8 cellular contexts compared by ENCODE assay signal in genomic region chr12:124938606-124939427, GRCh38. TPM values are rescaled to one million over a fixed set of nuclear protein-coding genes. Genes with fewer than 3 reads are reported as not detected.
DNase-seq lines count a peak whose midpoint lies in the region; ATAC-seq, FAIRE-seq and TF ChIP-seq lines count a peak whose summit lies in the region.

No MANE protein-coding gene starts in this region.

- no peak for FAIRE-seq in urothelium cell line (lab: Jason Lieb, UNC)

- POLR2A ChIA-PET in naive thymus-derived CD8-positive, alpha-beta T cell (lab: Charles Lee) = interaction anchor here (0.8 to 13.6 kb wide), 8 partner anchors 8 to 1574 kb away, joined by 3 to 541 read pairs (median 7); partner anchors contain the start of genes BRI3BP, SBNO1 and UBC

- DNase-seq in AG10803 (ENCODE audit: low read depth) (peak; percentile 92), erythroblast (lab: John Stamatoyannopoulos, UW) (no peak), urothelium cell line (ENCODE audit: low spot score) (peak; percentile 42), NCI-H748 treated with DMSO at 0.1 percent for 48 hours (lab: John Stamatoyannopoulos, UW) (no peak)
- DNase-seq in activated CD4-positive, alpha-beta T cell treated with anti-CD3 and anti-CD28 coated beads, Interleukin-2, amount 10 ng/mL, durations not matched to agents 24 days and 14 days = peak; percentile 88
- peak in 6 of 10 donors; percentile 37 to 76 (median 58) for DNase-seq in naive thymus-derived CD8-positive, alpha-beta T cell

- no peaks in the 10 kb centered on the region for H3K9me3 Mint-ChIP-seq in activated CD4-positive, alpha-beta T cell treated with anti-CD3 and anti-CD28 coated beads, Interleukin-2, amount 10 ng/mL, durations not matched to agents 24 days and 14 days
- H3K9me3 Mint-ChIP-seq in naive thymus-derived CD8-positive, alpha-beta T cell = no peaks in the 10 kb centered on the region

- no peaks in the 10 kb centered on the region for H3K27me3 Mint-ChIP-seq in activated CD4-positive, alpha-beta T cell treated with anti-CD3 and anti-CD28 coated beads, Interleukin-2, amount 10 ng/mL, durations not matched to agents 24 days and 14 days
- H3K27me3 Mint-ChIP-seq in naive thymus-derived CD8-positive, alpha-beta T cell = no peaks in the 10 kb centered on the region

- H3K4me3 ChIP-seq in AG10803 (ENCODE audit: low read length) = peak overlapping the region; percentile 32

- no peak overlapping the region for H3K27ac Mint-ChIP-seq in activated CD4-positive, alpha-beta T cell treated with anti-CD3 and anti-CD28 coated beads, Interleukin-2, amount 10 ng/mL, durations not matched to agents 24 days and 14 days
- no peak overlapping the region for H3K27ac Mint-ChIP-seq in naive thymus-derived CD8-positive, alpha-beta T cell

- intact Hi-C loops in activated CD4-positive, alpha-beta T cell treated with anti-CD3 and anti-CD28 coated beads, Interleukin-2, amount 10 ng/mL, durations not matched to agents 24 days and 14 days (cut with micrococcal nuclease) = loop anchor here (1.0 to 2.0 kb wide), 3 partner anchors 12 to 25 kb away; partner anchors contain the start of gene UBC

- ATAC-seq in GM19351 (IDR thresholded peaks at IDR 0.05; ENCODE audit: unreplicated experiment) (peak; percentile 29), HG03442 (IDR thresholded peaks at IDR 0.05; ENCODE audit: unreplicated experiment) (peak; percentile 25)
- ATAC-seq in naive thymus-derived CD8-positive, alpha-beta T cell = peak; percentile 50 to 59

- peak; percentile 67 for TF ChIP-seq POLR2A in erythroblast (IDR thresholded peaks at IDR 0.05; ENCODE audit: low read length)

- peaks cover 17% of the 10 kb centered on the region for H3K4me1 Mint-ChIP-seq in activated CD4-positive, alpha-beta T cell treated with anti-CD3 and anti-CD28 coated beads, Interleukin-2, amount 10 ng/mL, durations not matched to agents 24 days and 14 days
- peaks cover 0 to 10% (median 6%) of the 10 kb centered on the region in 4 donors for H3K4me1 Mint-ChIP-seq in naive thymus-derived CD8-positive, alpha-beta T cell

- H3K36me3 Mint-ChIP-seq in activated CD4-positive, alpha-beta T cell treated with anti-CD3 and anti-CD28 coated beads, Interleukin-2, amount 10 ng/mL, durations not matched to agents 24 days and 14 days (ENCODE audit: low read depth) = peaks cover 11% of the 10 kb centered on the region
- peaks cover 0 to 5% (median 2%) of the 10 kb centered on the region in 3 donors for H3K36me3 Mint-ChIP-seq in naive thymus-derived CD8-positive, alpha-beta T cell

- no peak overlapping the region for H3K4me3 Mint-ChIP-seq in activated CD4-positive, alpha-beta T cell treated with anti-CD3 and anti-CD28 coated beads, Interleukin-2, amount 10 ng/mL, durations not matched to agents 24 days and 14 days
- H3K4me3 Mint-ChIP-seq in naive thymus-derived CD8-positive, alpha-beta T cell = no peak overlapping the region

- TF ChIP-seq CTCF in AG10803 (conservative IDR thresholded peaks at IDR 0.05; ENCODE audit: low read length) = peak; percentile 53

RNA-seq across cellular contexts. Expression of gene UBC, which starts 24.4 kb away (rescaled TPM):
- total RNA-seq in activated CD4-positive, alpha-beta T cell treated with anti-CD3 and anti-CD28 coated beads, Interleukin-2, amount 10 ng/mL, durations not matched to agents 24 days and 14 days = 778 and 788 TPM in 2 replicates
- 100 to 1,000 TPM; 773 to 788 TPM for total RNA-seq in naive thymus-derived CD8-positive, alpha-beta T cell
- polyA plus RNA-seq in naive thymus-derived CD8-positive, alpha-beta T cell = 1,000 to 10,000 TPM; 1,080 to 1,331 (median 1,214) TPM

RNA-seq across cellular contexts. Expression of gene DHX37, which starts 50.1 kb away (rescaled TPM):
- total RNA-seq in activated CD4-positive, alpha-beta T cell treated with anti-CD3 and anti-CD28 coated beads, Interleukin-2, amount 10 ng/mL, durations not matched to agents 24 days and 14 days = 52.4 and 53.0 TPM in 2 replicates
- total RNA-seq in naive thymus-derived CD8-positive, alpha-beta T cell = 10 to 100 TPM; 29.5 to 30.5 TPM
- polyA plus RNA-seq in naive thymus-derived CD8-positive, alpha-beta T cell = 1 to 10 TPM; 3.4 to 5.8 (median 4.3) TPM

RNA-seq across cellular contexts. Expression of gene BRI3BP, which starts 54.6 kb away (rescaled TPM):
- 37.4 and 38.1 TPM in 2 replicates for total RNA-seq in activated CD4-positive, alpha-beta T cell treated with anti-CD3 and anti-CD28 coated beads, Interleukin-2, amount 10 ng/mL, durations not matched to agents 24 days and 14 days
- total RNA-seq in naive thymus-derived CD8-positive, alpha-beta T cell = 1 to 10 TPM; 7.4 to 7.8 TPM
- polyA plus RNA-seq in naive thymus-derived CD8-positive, alpha-beta T cell = 1 to 10 TPM; 1.5 to 3.7 (median 2.3) TPM

Comparison
In these comparisons a context has a peak if more than half of its experiments do, and no peak if none do; other contexts are left out.
1. DNase-seq: peak in AG10803 (single experiment), activated CD4-positive, alpha-beta T cell treated with anti-CD3 and anti-CD28 coated beads, Interleukin-2, amount 10 ng/mL, durations not matched to agents 24 days and 14 days (single experiment), naive thymus-derived CD8-positive, alpha-beta T cell (6 of 10) and urothelium cell line (single experiment); none in erythroblast (0 of 2) and NCI-H748 treated with DMSO at 0.1 percent for 48 hours (single experiment).
2. Peak in every context shown above with its lines, with median percentiles within 50 percentile points of each other: ATAC-seq.